ENCODE assay signal across 8 cellular contexts in the genomic region with DNA sequence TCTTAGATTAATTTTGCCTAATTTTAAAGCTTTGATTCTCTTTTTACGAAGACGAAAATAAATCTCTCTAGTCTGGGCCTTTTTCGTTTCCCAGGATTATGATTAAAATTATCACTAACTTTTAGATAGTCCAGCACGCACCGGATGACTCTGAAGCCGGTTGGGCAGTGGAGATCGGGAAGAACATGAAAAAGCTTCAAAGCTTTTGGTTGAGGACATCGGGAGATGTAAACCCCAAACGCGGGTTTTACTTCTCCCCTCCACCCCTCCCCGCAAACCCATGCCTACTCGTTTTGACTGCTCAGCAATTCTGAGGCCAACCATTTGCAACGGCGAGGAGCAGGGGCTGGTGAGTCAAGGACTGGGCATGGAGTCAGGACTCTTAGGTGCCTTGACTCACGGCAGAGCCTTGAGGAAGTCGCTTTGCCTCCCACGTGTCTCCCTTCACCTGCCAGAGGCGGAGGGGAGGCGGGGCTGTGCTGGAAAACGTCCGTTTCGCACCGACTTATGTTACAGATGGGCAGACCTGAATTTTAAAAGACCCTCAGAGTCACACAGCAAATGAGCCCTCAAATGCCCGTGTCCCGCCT. TPM values are rescaled to one million over a fixed set of nuclear protein-coding genes. Genes with fewer than 3 reads are reported as not detected.
DNase-seq lines count a peak whose midpoint lies in the region; TF ChIP-seq lines count a peak whose summit lies in the region.

No MANE protein-coding gene starts in this region.

- H3K9me3 Mint-ChIP-seq in brain: no peaks in the 10 kb centered on the region

- peak overlapping the region; percentile 100 for H3K4me2 ChIP-seq in skeletal muscle satellite cell (ENCODE audit: low read length)

- H3K36me3 ChIP-seq in iPS-18a (ENCODE audit: control insufficient read depth, low read depth, low read length) (no peaks in the 10 kb centered on the region), skeletal muscle satellite cell (ENCODE audit: insufficient read depth, low read length) (no peaks in the 10 kb centered on the region)

- H3K4me3 ChIP-seq in LNCaP clone FGC (ENCODE audit: low read depth, low read length) (peak overlapping the region; percentile 76), iPS-18a (ENCODE audit: low read length) (peak overlapping the region; percentile 56), skeletal muscle satellite cell (ENCODE audit: low read length) (peak overlapping the region; percentile 89)

- DNase-seq in NCI-H1092 treated with DMSO at 0.1 percent for 48 hours (lab: John Stamatoyannopoulos, UW): peak; percentile 43
- DNase-seq in NCI-H1092 (lab: John Stamatoyannopoulos, UW): no peak
- peak; percentile 92 for DNase-seq in LNCaP clone FGC (ENCODE audit: low read depth)
- peak; percentile 49 for DNase-seq in T-helper 22 cell (ENCODE audit: low read depth)
- DNase-seq in SKM-1 treated with dmso at 0.1 percent for 144 hours (lab: John Stamatoyannopoulos, UW; ENCODE audit: unreplicated experiment): no peak

- peak overlapping the region; percentile 13 to 83 (median 60) for H3K27ac Mint-ChIP-seq in brain

- TF ChIP-seq CTCF in LNCaP clone FGC (IDR thresholded peaks at IDR 0.05; ENCODE audit: control insufficient read depth, extremely low read depth, insufficient read depth) (no peak), brain (conservative IDR thresholded peaks at IDR 0.05) (no peak)

- H3K36me3 Mint-ChIP-seq in brain: no peaks in the 10 kb centered on the region

- peak overlapping the region; percentile 92 to 98 (median 95) for H3K4me3 Mint-ChIP-seq in brain

- H3K4me1 ChIP-seq in iPS-18a (ENCODE audit: control insufficient read depth, low read depth, low read length) (peaks cover 32% of the 10 kb centered on the region), skeletal muscle satellite cell (ENCODE audit: control insufficient read depth, insufficient read depth, low read length) (peaks cover 46% of the 10 kb centered on the region)

- H3K27me3 ChIP-seq in iPS-18a (ENCODE audit: control insufficient read depth, insufficient read depth, low read length): peaks cover 26% of the 10 kb centered on the region
- no peaks in the 10 kb centered on the region for H3K27me3 ChIP-seq in skeletal muscle satellite cell (ENCODE audit: control insufficient read depth, insufficient read depth, low read length)

- H3K9ac ChIP-seq in iPS-18a (ENCODE audit: low read length) (peak overlapping the region; percentile 35), skeletal muscle satellite cell (ENCODE audit: low read depth, low read length) (peak overlapping the region; percentile 99)

- H3K9me3 ChIP-seq in iPS-18a (ENCODE audit: control insufficient read depth, low read depth, low read length) (no peaks in the 10 kb centered on the region), skeletal muscle satellite cell (replicated peaks; ENCODE audit: low read length) (no peaks in the 10 kb centered on the region)

- peaks cover 45% of the 10 kb centered on the region for H3K4me1 Mint-ChIP-seq in brain

- H3K27me3 Mint-ChIP-seq in brain: peaks cover 19% of the 10 kb centered on the region

- no peak overlapping the region for H3K27ac ChIP-seq in iPS-18a (ENCODE audit: low read length)

RNA-seq across cellular contexts. Expression of gene DUSP14, which starts 1.0 kb away (rescaled TPM):
- polyA plus RNA-seq in brain (ENCODE audit: insufficient read depth, low read depth, low replicate concordance): 27.2 TPM
- total RNA-seq in skeletal muscle satellite cell (2012; rRNA removed): 33.7 and 42.4 TPM in 2 replicates

Comparison
In these comparisons a context has a peak if more than half of its experiments do, and no peak if none do; other contexts are left out.
1. DNase-seq: peak in NCI-H1092 treated with DMSO at 0.1 percent for 48 hours (single experiment), LNCaP clone FGC (single experiment) and T-helper 22 cell (single experiment); none in NCI-H1092 (single experiment) and SKM-1 treated with dmso at 0.1 percent for 144 hours (single experiment).
2. Peak in every context shown above with its lines, with median percentiles within 50 percentile points of each other: H3K4me3 ChIP-seq.